ENCODE assay signal across 13 cellular contexts in the genomic region with DNA sequence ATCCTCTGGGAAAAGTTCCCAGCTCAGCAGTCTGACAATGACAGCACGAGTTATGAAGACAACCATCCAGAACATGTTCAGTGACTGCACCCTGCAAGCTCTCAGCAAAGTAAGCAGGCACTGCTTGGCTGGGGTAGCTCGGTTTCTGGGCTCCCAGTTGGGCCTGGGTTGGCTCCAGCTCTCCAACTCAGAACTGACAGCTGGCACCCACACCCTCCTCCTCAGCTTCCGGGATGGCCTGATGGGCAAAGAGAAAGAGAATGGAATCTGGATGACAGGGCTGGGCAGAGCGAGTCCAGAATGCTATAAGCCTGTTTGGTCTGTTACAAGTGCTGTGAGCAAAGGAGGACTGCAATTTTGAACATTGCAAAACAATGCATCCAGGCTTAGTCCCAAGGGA.
DNase-seq lines count a peak whose midpoint lies in the region; ATAC-seq and TF ChIP-seq lines count a peak whose summit lies in the region.
"Had no signal": no experiment of that assay in that cellular context is flagged by ENCODE, and none has a peak within 500 bp of the region (broad histone marks: within the 10 kb centered on the region; RNA-seq: fewer than 3 reads in every experiment).

No MANE protein-coding gene starts in this region.

- H3K27me3 Mint-ChIP-seq in HFFc6 (ENCODE audit: insufficient read depth) = no peaks in the 10 kb centered on the region
- no peaks in the 10 kb centered on the region for H3K27me3 Mint-ChIP-seq in chondrocyte (ENCODE audit: low read depth)
- H3K27me3 Mint-ChIP-seq in naive thymus-derived CD8-positive, alpha-beta T cell = peaks cover 0 to 2% (median 0%) of the 10 kb centered on the region in 5 donors

- H3K27ac ChIP-seq in gastrocnemius medialis (peak overlapping the region in 2 of 4 donors; percentile 9 to 39), ovary (no peak overlapping the region)
- H3K27ac ChIP-seq: VCaP had no signal

- POLR2A ChIA-PET in naive thymus-derived CD8-positive, alpha-beta T cell (lab: Charles Lee) = no interaction called here

- no peak overlapping the region; the same call in 1 of the 2 replicates for H3K4me3 Mint-ChIP-seq in HFFc6
- peak overlapping the region; percentile 5 for H3K4me3 Mint-ChIP-seq in chondrocyte (ENCODE audit: unreplicated experiment)
- no peak overlapping the region for H3K4me3 Mint-ChIP-seq in naive thymus-derived CD8-positive, alpha-beta T cell
- H3K4me3 Mint-ChIP-seq: activated naive CD8-positive, alpha-beta T cell had no signal

- DNase-seq in HFFc6 (peak; percentile 35), chondrocyte (ENCODE audit: low spot score) (no peak), inferior parietal cortex (ENCODE audit: extremely low spot score) (peak; percentile 76), gastrocnemius medialis (peak; percentile 14 to 52), ovary (no peak), 8988T (no peak)
- DNase-seq in naive thymus-derived CD8-positive, alpha-beta T cell = no peak
- DNase-seq in activated naive CD4-positive, alpha-beta T cell treated with Interleukin-2 at 50 U/mL for 16 hours = no peak
- DNase-seq: COR-L47; NCI-H524 treated with DMSO at 0.1 percent for 48 hours; stimulated activated CD4-positive, alpha-beta T cell treated with anti-CD3 and anti-CD28 coated beads, Interleukin-12 subunit alpha, Interleukin-12 subunit beta, amount 100 ng/mL, for 4 hours had no signal

- H3K36me3 Mint-ChIP-seq in HFFc6 (ENCODE audit: low read depth) (peaks cover 10% of the 10 kb centered on the region; the same call in 1 of the 2 replicates), chondrocyte (ENCODE audit: low read depth) (no peaks in the 10 kb centered on the region)
- no peaks in the 10 kb centered on the region for H3K36me3 Mint-ChIP-seq in naive thymus-derived CD8-positive, alpha-beta T cell
- H3K36me3 Mint-ChIP-seq: activated naive CD8-positive, alpha-beta T cell had no signal

- H3K36me3 ChIP-seq in gastrocnemius medialis = no peaks in the 10 kb centered on the region
- no peaks in the 10 kb centered on the region for H3K36me3 ChIP-seq in ovary

- intact Hi-C loops in gastrocnemius medialis (cut with DNase I; ENCODE audit: low total_unique reads) = no loop called here
- intact Hi-C loops in ovary (cut with DNase I) = no loop called here

- H3K27me3 ChIP-seq in gastrocnemius medialis = no peaks in the 10 kb centered on the region
- H3K27me3 ChIP-seq in ovary = no peaks in the 10 kb centered on the region

- 57 to 63% (median 61%) methylated on average over 4 of the region's 4 CpGs for WGBS in ovary, 3 donors

- H3K4me3 ChIP-seq in gastrocnemius medialis = no peak overlapping the region
- H3K4me3 ChIP-seq in ovary = no peak overlapping the region

- no peak for TF ChIP-seq EP300 in ovary (IDR thresholded peaks at IDR 0.05)

- peak; percentile 71 to 79 for ATAC-seq in gastrocnemius medialis
- ATAC-seq in naive thymus-derived CD8-positive, alpha-beta T cell = no peak

- H3K4me1 Mint-ChIP-seq in HFFc6 (ENCODE audit: low read depth) (peaks cover 61% of the 10 kb centered on the region), chondrocyte (ENCODE audit: low read depth) (peaks cover 38% of the 10 kb centered on the region)
- no peaks in the 10 kb centered on the region for H3K4me1 Mint-ChIP-seq in naive thymus-derived CD8-positive, alpha-beta T cell

- TF ChIP-seq POLR2A in gastrocnemius medialis (IDR thresholded peaks at IDR 0.05) = no peak
- TF ChIP-seq POLR2A in ovary (IDR thresholded peaks at IDR 0.05) = no peak

- in situ Hi-C loops in gastrocnemius medialis (cut with MboI; ENCODE audit: low sequenced_read_pairs in 4 of 4) = no loop called here

- H3K4me1 ChIP-seq in gastrocnemius medialis (peaks cover 4 to 13% of the 10 kb centered on the region in 2 donors), ovary (ENCODE audit: insufficient read depth) (peaks cover 2% of the 10 kb centered on the region)

- TF ChIP-seq CTCF in HFFc6 (IDR thresholded peaks at IDR 0.05) (no peak), chondrocyte (IDR thresholded peaks at IDR 0.05) (no peak), gastrocnemius medialis (IDR thresholded peaks at IDR 0.05 in 4 of 5, conservative IDR thresholded peaks at IDR 0.05 in 1 of 5) (no peak), ovary (IDR thresholded peaks at IDR 0.05) (no peak)

- H3K9me3 Mint-ChIP-seq in HFFc6 (no peaks in the 10 kb centered on the region), chondrocyte (ENCODE audit: low read depth) (peaks cover 3% of the 10 kb centered on the region)
- H3K9me3 Mint-ChIP-seq in naive thymus-derived CD8-positive, alpha-beta T cell = peaks cover 0 to 5% (median 0%) of the 10 kb centered on the region in 9 donors

- H3K9me3 ChIP-seq in gastrocnemius medialis = no peaks in the 10 kb centered on the region
- no peaks in the 10 kb centered on the region for H3K9me3 ChIP-seq in ovary

- peak overlapping the region; percentile 83 for H3K27ac Mint-ChIP-seq in HFFc6
- peak overlapping the region; percentile 83 for H3K27ac Mint-ChIP-seq in chondrocyte (ENCODE audit: unreplicated experiment)
- no peak overlapping the region for H3K27ac Mint-ChIP-seq in naive thymus-derived CD8-positive, alpha-beta T cell
- H3K27ac Mint-ChIP-seq: activated naive CD8-positive, alpha-beta T cell had no signal

Comparison
In these comparisons a context has a peak if more than half of its experiments do, and no peak if none do; other contexts are left out.
1. DNase-seq: peak in HFFc6 (single experiment), inferior parietal cortex (single experiment) and gastrocnemius medialis (2 of 2); none in chondrocyte (single experiment), naive thymus-derived CD8-positive, alpha-beta T cell (0 of 10), activated naive CD4-positive, alpha-beta T cell treated with Interleukin-2 at 50 U/mL for 16 hours (single experiment), ovary (0 of 5) and 8988T (single experiment).
2. H3K27ac Mint-ChIP-seq: peak in HFFc6 (single experiment) and chondrocyte (single experiment); none in naive thymus-derived CD8-positive, alpha-beta T cell (0 of 10).
3. ATAC-seq: peak in gastrocnemius medialis (2 of 2); none in naive thymus-derived CD8-positive, alpha-beta T cell (0 of 2).